8 cellular contexts compared by ENCODE assay signal in genomic region chr11:96242191-96242845, GRCh38.
DNase-seq lines count a peak whose midpoint lies in the region; ATAC-seq and TF ChIP-seq lines count a peak whose summit lies in the region.

No MANE protein-coding gene starts in this region.

- peak overlapping the region; percentile 73 for H3K27ac Mint-ChIP-seq in activated B cell treated with CpG ODN at 0.5 μM for 24 hours
- peak overlapping the region in 1 of 2 donors; percentile 62 for H3K27ac Mint-ChIP-seq in stimulated activated naive CD8-positive, alpha-beta T cell treated with anti-CD3 and anti-CD28 coated beads, Interleukin-15, amount 100 ng/mL, for 72 hours

- H3K36me3 ChIP-seq in right atrium auricular region, result no peaks in the 10 kb centered on the region

- peaks cover 0 to 37% of the 10 kb centered on the region in 2 donors for H3K4me1 ChIP-seq in right atrium auricular region

- CTCF ChIA-PET in activated B cell treated with CpG ODN at 0.5 μM for 24 hours (lab: Charles Lee), result interaction anchor here (1.0 to 4.7 kb wide), 5 partner anchors 13 to 187 kb away, joined by 3 to 38 read pairs (median 3); partner anchors contain the start of gene MAML2

- no peak for TF ChIP-seq CTCF in activated B cell treated with CpG ODN at 0.5 μM for 24 hours (IDR thresholded peaks at IDR 0.05)
- TF ChIP-seq CTCF in right atrium auricular region (IDR thresholded peaks at IDR 0.05), result no peak

- POLR2A ChIA-PET in activated B cell treated with CpG ODN at 0.5 μM for 24 hours (lab: Charles Lee), result interaction anchor here (0.6 to 3.9 kb wide), 13 partner anchors 11 to 186 kb away, joined by 3 to 65 read pairs (median 6); partner anchors contain the start of genes CCDC82, JRKL and MAML2

- H3K27me3 Mint-ChIP-seq in activated B cell treated with CpG ODN at 0.5 μM for 24 hours, result no peaks in the 10 kb centered on the region
- no peaks in the 10 kb centered on the region for H3K27me3 Mint-ChIP-seq in stimulated activated naive CD8-positive, alpha-beta T cell treated with anti-CD3 and anti-CD28 coated beads, Interleukin-15, amount 100 ng/mL, for 72 hours

- intact Hi-C loops in activated B cell treated with CpG ODN at 0.5 μM for 24 hours (cut with micrococcal nuclease), result loop anchor here (5.0 kb wide), 4 partner anchors 150 to 450 kb away; partner anchors contain the start of genes CEP57 and JRKL

- peak; percentile 79 for DNase-seq in NCI-H2171 treated with DMSO at 0.1 percent for 48 hours (lab: John Stamatoyannopoulos, UW)
- DNase-seq in NCI-H2171 (lab: John Stamatoyannopoulos, UW), result no peak
- no peak for DNase-seq in activated B cell treated with CpG ODN at 0.5 μM for 24 hours
- no peak for DNase-seq in right atrium auricular region (ENCODE audit: low spot score)
- no peak for DNase-seq in stimulated activated naive CD8-positive, alpha-beta T cell treated with anti-CD3 and anti-CD28 coated beads, Interleukin-15, amount 100 ng/mL, for 72 hours
- no peak for DNase-seq in SW 1271 (lab: John Stamatoyannopoulos, UW)
- DNase-seq in middle frontal gyrus (ENCODE audit: extremely low spot score, low spot score), result no peak

- no peaks in the 10 kb centered on the region for H3K27me3 ChIP-seq in right atrium auricular region

- peak overlapping the region in 1 of 2 donors; percentile 48 for H3K4me3 ChIP-seq in right atrium auricular region

- H3K4me1 Mint-ChIP-seq in activated B cell treated with CpG ODN at 0.5 μM for 24 hours, result peaks cover 48% of the 10 kb centered on the region
- H3K4me1 Mint-ChIP-seq in stimulated activated naive CD8-positive, alpha-beta T cell treated with anti-CD3 and anti-CD28 coated beads, Interleukin-15, amount 100 ng/mL, for 72 hours, result peaks cover 55% of the 10 kb centered on the region

- no peaks in the 10 kb centered on the region for H3K9me3 Mint-ChIP-seq in activated B cell treated with CpG ODN at 0.5 μM for 24 hours
- H3K9me3 Mint-ChIP-seq in stimulated activated naive CD8-positive, alpha-beta T cell treated with anti-CD3 and anti-CD28 coated beads, Interleukin-15, amount 100 ng/mL, for 72 hours, result no peaks in the 10 kb centered on the region

- peak overlapping the region; percentile 81 to 92 for H3K27ac ChIP-seq in right atrium auricular region

- no peak for ATAC-seq in activated B cell treated with CpG ODN at 0.5 μM for 24 hours (ENCODE audit: low read depth)
- no peak for ATAC-seq in stimulated activated naive CD8-positive, alpha-beta T cell treated with anti-CD3 and anti-CD28 coated beads, Interleukin-15, amount 100 ng/mL, for 72 hours
- no peak for ATAC-seq in HG02870 (IDR thresholded peaks at IDR 0.05; ENCODE audit: unreplicated experiment)

- peak overlapping the region; percentile 90 for H3K4me3 Mint-ChIP-seq in activated B cell treated with CpG ODN at 0.5 μM for 24 hours
- peak overlapping the region; percentile 27 to 88 for H3K4me3 Mint-ChIP-seq in stimulated activated naive CD8-positive, alpha-beta T cell treated with anti-CD3 and anti-CD28 coated beads, Interleukin-15, amount 100 ng/mL, for 72 hours

- no peaks in the 10 kb centered on the region for H3K9me3 ChIP-seq in right atrium auricular region

- H3K36me3 Mint-ChIP-seq in activated B cell treated with CpG ODN at 0.5 μM for 24 hours (ENCODE audit: low read depth), result peaks cover 5% of the 10 kb centered on the region
